8 cellular contexts compared by ENCODE assay signal in the genomic region with DNA sequence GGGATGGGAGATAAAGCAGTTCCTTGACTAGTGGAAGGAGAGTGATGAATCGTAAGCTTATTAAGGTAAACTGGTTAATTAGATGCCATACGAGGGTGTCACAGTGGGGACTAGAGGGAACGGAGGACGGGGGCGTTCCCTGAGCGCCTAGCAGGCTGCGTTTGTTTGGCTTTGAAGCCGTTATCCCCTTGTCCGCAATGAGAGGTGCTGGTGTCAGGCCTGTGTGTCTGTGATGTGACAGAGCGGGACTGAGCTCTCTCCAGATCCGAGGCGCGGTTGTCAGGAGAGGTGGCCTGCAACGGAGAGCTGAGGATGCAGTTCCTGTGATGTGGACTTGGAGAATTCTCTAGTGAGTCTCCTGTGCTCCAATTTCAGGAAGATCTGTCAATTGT.
DNase-seq lines count a peak whose midpoint lies in the region; ATAC-seq lines count a peak whose summit lies in the region.

No MANE protein-coding gene starts in this region.

- peak overlapping the region; percentile 74 for H3K4me3 ChIP-seq in iPS-18c (ENCODE audit: insufficient read depth, low read depth, low read length)

- ATAC-seq in GM21447 (IDR thresholded peaks at IDR 0.05; ENCODE audit: unreplicated experiment): no peak

- peak; percentile 33 for DNase-seq in NCI-H2227 (lab: John Stamatoyannopoulos, UW; ENCODE audit: unreplicated experiment)
- DNase-seq in NCI-H2227 treated with DMSO at 0.1 percent for 48 hours (lab: John Stamatoyannopoulos, UW): no peak
- peak in 31 of 58 donors; percentile 0 to 48 (median 13) for DNase-seq in anterior cingulate cortex (lab: John Stamatoyannopoulos, UW)
- peak; percentile 53 for DNase-seq in superior temporal gyrus (ENCODE audit: extremely low spot score)
- DNase-seq in stimulated activated CD4-positive, alpha-beta T cell treated with anti-CD3 and anti-CD28 coated beads, Interleukin-15, amount 100 ng/mL, for 24 hours: no peak
- no peak for DNase-seq in activated CD4-positive, alpha-beta T cell treated with anti-CD3 and anti-CD28 coated beads for 4 hours

- no peaks in the 10 kb centered on the region for H3K9me3 ChIP-seq in iPS-18c (ENCODE audit: control insufficient read depth, insufficient read depth, low read length)

Comparison
In these comparisons a context has a peak if more than half of its experiments do, and no peak if none do; other contexts are left out.
1. DNase-seq: peak in NCI-H2227 (single experiment), anterior cingulate cortex (31 of 58) and superior temporal gyrus (single experiment); none in NCI-H2227 treated with DMSO at 0.1 percent for 48 hours (single experiment), stimulated activated CD4-positive, alpha-beta T cell treated with anti-CD3 and anti-CD28 coated beads, Interleukin-15, amount 100 ng/mL, for 24 hours (single experiment) and activated CD4-positive, alpha-beta T cell treated with anti-CD3 and anti-CD28 coated beads for 4 hours (0 of 2).